ENCODE assay signal across 19 cellular contexts in genomic region chr16:22235839-22236745, GRCh38. TPM values are rescaled to one million over a fixed set of nuclear protein-coding genes. Genes with fewer than 3 reads are reported as not detected.
DNase-seq lines count a peak whose midpoint lies in the region; ATAC-seq and TF ChIP-seq lines count a peak whose summit lies in the region.
"Had no signal": no experiment of that assay in that cellular context is flagged by ENCODE, and none has a peak within 500 bp of the region (broad histone marks: within the 10 kb centered on the region; RNA-seq: fewer than 3 reads in every experiment).

No MANE protein-coding gene starts in this region.

- H3K9me3 ChIP-seq in breast epithelium (no peaks in the 10 kb centered on the region), mucosa of rectum (ENCODE audit: control insufficient read depth in 2 of 2, low read length in 2 of 2) (no peaks in the 10 kb centered on the region), aorta (ENCODE audit: control insufficient read depth, low read length) (no peaks in the 10 kb centered on the region)
- H3K9me3 ChIP-seq: esophagus muscularis mucosa had no signal

- no peaks in the 10 kb centered on the region for H3K9me3 Mint-ChIP-seq in MCF 10A (ENCODE audit: unreplicated experiment)
- H3K9me3 Mint-ChIP-seq: CD4-positive, alpha-beta memory T cell had no signal

- H3K27me3 ChIP-seq in breast epithelium = no peaks in the 10 kb centered on the region
- H3K27me3 ChIP-seq in mucosa of rectum (ENCODE audit: control insufficient read depth in 2 of 2, insufficient read depth in 2 of 2, low read length in 2 of 2) = no peaks in the 10 kb centered on the region
- no peaks in the 10 kb centered on the region for H3K27me3 ChIP-seq in aorta (ENCODE audit: control insufficient read depth in 1 of 2, insufficient read depth in 2 of 2, low read length in 1 of 2)
- H3K27me3 ChIP-seq: esophagus muscularis mucosa, hepatocyte had no signal

- TF ChIP-seq POLR2A in breast epithelium (IDR thresholded peaks at IDR 0.05) = no peak

- no TSS peak for BruUV-seq in MCF 10A (replicated peaks; lab: Mats Ljungman, UMichigan)

- peaks cover 4 to 9% of the 10 kb centered on the region in 2 donors for H3K4me1 ChIP-seq in breast epithelium
- peaks cover 25 to 28% of the 10 kb centered on the region in 2 donors for H3K4me1 ChIP-seq in mucosa of rectum (ENCODE audit: control insufficient read depth in 2 of 2, insufficient read depth in 2 of 2, low read length in 2 of 2)
- H3K4me1 ChIP-seq in aorta (ENCODE audit: control insufficient read depth in 1 of 2, insufficient read depth in 2 of 2, low read length in 2 of 2) = no peaks in the 10 kb centered on the region

- CTCF ChIA-PET in MCF 10A (lab: Yijun Ruan, JAX) = interaction anchor here (0.6 to 2.0 kb wide), 7 partner anchors 9 to 44 kb away, joined by 3 to 7 read pairs (median 4); partner anchors contain the start of gene EEF2K

- POLR2A ChIA-PET in MCF 10A (lab: Yijun Ruan, JAX) = interaction anchor here (0.6 to 2.5 kb wide), 9 partner anchors 30 to 942 kb away, joined by 3 to 22 read pairs (median 4); partner anchors contain the start of gene EEF2K

- ATAC-seq in aorta (ENCODE audit: low FRiP score) (peak; percentile 71), GM18519 (IDR thresholded peaks at IDR 0.05; ENCODE audit: low FRiP score, unreplicated experiment) (no peak)
- ATAC-seq: activated CD4-positive, CD25-positive, alpha-beta regulatory T cell treated with anti-CD3 and anti-CD28 coated beads, Interleukin-2, amount 50 U/mL, for 24 hours; activated CD8-positive, alpha-beta memory T cell treated with anti-CD3 and anti-CD28 coated beads, Interleukin-2, amount 10 ng/mL, durations not matched to agents 7 days and 5 days had no signal

- peaks cover 42% of the 10 kb centered on the region for H3K36me3 Mint-ChIP-seq in MCF 10A (ENCODE audit: insufficient read depth, unreplicated experiment)

- peak overlapping the region; percentile 59 for H3K27ac Mint-ChIP-seq in MCF 10A (ENCODE audit: low read depth, unreplicated experiment)
- H3K27ac Mint-ChIP-seq: activated CD8-positive, alpha-beta memory T cell treated with anti-CD3 and anti-CD28 coated beads, Interleukin-2, amount 10 ng/mL, durations not matched to agents 7 days and 5 days had no signal

- H3K4me3 Mint-ChIP-seq in MCF 10A (ENCODE audit: unreplicated experiment) = no peak overlapping the region
- H3K4me3 Mint-ChIP-seq: activated CD8-positive, alpha-beta memory T cell treated with anti-CD3 and anti-CD28 coated beads, Interleukin-2, amount 10 ng/mL, durations not matched to agents 7 days and 5 days; CD4-positive, alpha-beta memory T cell had no signal

- WGBS in aorta, 2 donors = 49 to 56% methylated on average over 9 of the region's 9 CpGs

- H3K36me3 ChIP-seq in breast epithelium (no peaks in the 10 kb centered on the region), mucosa of rectum (ENCODE audit: control insufficient read depth in 2 of 2, insufficient read depth in 2 of 2, low read length in 2 of 2) (peaks cover 4 to 5% of the 10 kb centered on the region in 2 donors), aorta (ENCODE audit: control insufficient read depth in 1 of 2, insufficient read depth in 2 of 2, low read length in 1 of 2) (no peaks in the 10 kb centered on the region)

- TF ChIP-seq CTCF in MCF 10A (IDR thresholded peaks at IDR 0.05; ENCODE audit: unreplicated experiment) = no peak
- TF ChIP-seq CTCF in breast epithelium (IDR thresholded peaks at IDR 0.05) = no peak
- TF ChIP-seq CTCF in epithelial cell of esophagus (IDR thresholded peaks at IDR 0.05; ENCODE audit: insufficient read depth, low read depth, low read length, missing control alignments) = no peak

- DNase-seq in MCF 10A (ENCODE audit: unreplicated experiment) = peak; percentile 58
- no peak for DNase-seq in breast epithelium (ENCODE audit: low spot score in 2 of 2)
- DNase-seq in epithelial cell of esophagus (ENCODE audit: low read depth) = peak; percentile 34
- no peak for DNase-seq in aorta
- no peak for DNase-seq in activated gamma-delta T cell treated with Interleukin-2 at 50 U/mL for 16 hours
- DNase-seq in stimulated activated CD4-positive, alpha-beta T cell treated with anti-CD3 and anti-CD28 coated beads, Interleukin-1b, Interleukin-23, amount 100 ng/mL, for 48 hours = no peak
- DNase-seq: activated CD8-positive, alpha-beta memory T cell treated with anti-CD3 and anti-CD28 coated beads, Interleukin-2, amount 10 ng/mL, durations not matched to agents 7 days and 5 days; anterior cingulate cortex; CD4-positive, alpha-beta memory T cell; cortex of kidney; DMS79 treated with DMSO at 0.1 percent for 48 hours; kidney glomerular epithelial cell; NCI-H1417 treated with DMSO at 0.1 percent for 48 hours; occipital lobe had no signal

- H3K4me1 Mint-ChIP-seq in MCF 10A (ENCODE audit: insufficient read depth, unreplicated experiment) = peaks cover 16% of the 10 kb centered on the region

- H3K27ac ChIP-seq in breast epithelium (peak overlapping the region in 1 of 2 donors; percentile 36), mucosa of rectum (ENCODE audit: low read depth in 2 of 2, low read length in 2 of 2) (peak overlapping the region; percentile 62 to 66), aorta (ENCODE audit: low read depth in 1 of 2, low read length in 2 of 2) (peak overlapping the region in 1 of 2 donors; percentile 45)
- H3K27ac ChIP-seq: hepatocyte had no signal

- H3K4me3 ChIP-seq in breast epithelium = no peak overlapping the region
- H3K4me3 ChIP-seq in epithelial cell of esophagus (ENCODE audit: low read length) = no peak overlapping the region
- no peak overlapping the region for H3K4me3 ChIP-seq in mucosa of rectum (ENCODE audit: low read length in 2 of 2)
- no peak overlapping the region for H3K4me3 ChIP-seq in aorta (ENCODE audit: low read length in 2 of 2)
- H3K4me3 ChIP-seq: esophagus muscularis mucosa, hepatocyte had no signal

- H3K27me3 Mint-ChIP-seq in MCF 10A (ENCODE audit: insufficient read depth, unreplicated experiment) = no peaks in the 10 kb centered on the region
- H3K27me3 Mint-ChIP-seq: activated CD8-positive, alpha-beta memory T cell treated with anti-CD3 and anti-CD28 coated beads, Interleukin-2, amount 10 ng/mL, durations not matched to agents 7 days and 5 days; CD4-positive, alpha-beta memory T cell had no signal

- H3K9ac ChIP-seq in mucosa of rectum (ENCODE audit: low read depth in 1 of 2, low read length in 2 of 2) = no peak overlapping the region

- intact Hi-C loops in MCF 10A (cut with micrococcal nuclease) (no loop called here), breast epithelium (cut with DNase I; ENCODE audit: low total_unique reads) (no loop called here), aorta (cut with DNase I) (no loop called here)

RNA-seq across cellular contexts. Expression of gene EEF2K, which starts 30.0 kb away (rescaled TPM):
- total RNA-seq in MCF 10A (2022) = 15.0 and 15.9 TPM in 2 replicates
- total RNA-seq in breast epithelium = 10 to 100 TPM; 23.3 to 40.5 (median 30.0) TPM
- 10 to 100 TPM; 40.6 to 56.3 TPM for total RNA-seq in aorta
- 10 to 100 TPM in 1 of 2 donors, 1 to 10 TPM in 1; 9.3 to 12.1 TPM for polyA plus RNA-seq in aorta

Comparison
In these comparisons a context has a peak if more than half of its experiments do, and no peak if none do; other contexts are left out.
1. DNase-seq: peak in MCF 10A (single experiment) and epithelial cell of esophagus (single experiment); none in breast epithelium (0 of 2), aorta (0 of 2), activated gamma-delta T cell treated with Interleukin-2 at 50 U/mL for 16 hours (single experiment) and stimulated activated CD4-positive, alpha-beta T cell treated with anti-CD3 and anti-CD28 coated beads, Interleukin-1b, Interleukin-23, amount 100 ng/mL, for 48 hours (single experiment).